ENCODE assay signal across 8 cellular contexts in the genomic region with DNA sequence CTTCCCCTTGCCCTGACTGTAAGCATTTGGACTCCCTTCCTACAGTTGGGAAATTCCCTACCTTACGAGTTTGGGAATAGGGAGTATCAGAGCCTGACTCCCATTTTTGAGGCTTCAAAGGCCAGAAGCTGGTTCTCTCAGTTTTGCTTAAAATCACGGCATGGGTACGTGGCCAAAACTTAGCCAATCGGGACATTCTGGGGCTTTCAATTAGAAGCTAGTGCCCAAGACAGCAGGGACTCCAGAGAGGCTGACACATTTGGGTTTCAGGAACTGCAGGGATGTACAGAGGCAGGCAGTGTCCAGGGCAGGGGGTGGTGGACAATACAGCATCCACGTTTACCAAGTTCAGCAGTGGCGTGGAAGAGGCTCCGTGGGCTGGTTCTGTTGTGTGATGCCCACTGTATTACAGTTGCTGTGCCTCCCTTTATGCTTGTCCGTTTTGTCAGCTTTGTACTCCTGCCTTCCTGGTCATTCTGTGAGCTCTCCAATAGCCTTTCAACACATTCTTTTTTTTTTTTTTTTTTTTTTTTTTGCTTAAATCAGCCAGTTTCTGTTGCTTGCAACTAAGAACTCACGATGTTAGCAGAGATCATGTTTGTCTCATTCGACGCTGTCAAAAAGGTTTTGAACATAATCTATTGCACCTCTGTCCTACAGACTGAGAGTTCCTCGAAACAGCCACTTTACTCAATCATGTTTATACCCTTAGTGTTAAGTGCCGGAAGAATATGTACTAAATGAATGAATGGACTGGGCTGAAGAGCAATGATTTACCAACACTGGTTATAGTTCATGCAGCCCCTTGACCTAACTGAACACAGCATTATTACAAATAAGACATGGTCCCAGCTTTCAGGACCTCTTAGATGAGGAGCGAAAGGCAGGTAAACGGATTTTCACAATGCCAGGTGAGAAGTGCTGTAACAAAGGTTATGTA. TPM values are rescaled to one million over a fixed set of nuclear protein-coding genes. Genes with fewer than 3 reads are reported as not detected.
DNase-seq lines count a peak whose midpoint lies in the region; ATAC-seq and TF ChIP-seq lines count a peak whose summit lies in the region.

No MANE protein-coding gene starts in this region.

- in situ Hi-C loops in G401 (cut with HindIII; ENCODE audit: low sequenced_read_pairs), result no loop called here

- POLR2A ChIA-PET in OCI-LY7 (lab: Charles Lee), result interaction anchor here (0.6 to 1.0 kb wide), 5 partner anchors 36 to 300 kb away, joined by 3 read pairs; no protein-coding TSS in a partner anchor

- H3K4me2 ChIP-seq in OCI-LY7 (ENCODE audit: low read length) (peak overlapping the region; percentile 89), trophoblast cell (ENCODE audit: low read length) (peak overlapping the region; percentile 98)

- peak overlapping the region; percentile 89 for H3K9ac ChIP-seq in trophoblast cell (ENCODE audit: low read length)

- H4K20me1 ChIP-seq in OCI-LY7 (ENCODE audit: insufficient read depth, low read length), result peaks cover 10% of the 10 kb centered on the region

- peak; percentile 36 for DNase-seq in G401 (ENCODE audit: low spot score)
- DNase-seq in OCI-LY7 (ENCODE audit: low spot score), result peak; percentile 13
- no peak for DNase-seq in epithelial cell of esophagus (ENCODE audit: low read depth)
- no peak for DNase-seq in trophoblast cell
- no peak for DNase-seq in NK-92 treated with Interleukin-12 subunit alpha and Interleukin-12 subunit beta, amount 100 ng/mL, for 24 hours (lab: John Stamatoyannopoulos, UW)

- TF ChIP-seq CTCF in OCI-LY7 (conservative IDR thresholded peaks at IDR 0.05; ENCODE audit: low read length), result no peak
- TF ChIP-seq CTCF in epithelial cell of esophagus (IDR thresholded peaks at IDR 0.05; ENCODE audit: insufficient read depth, low read depth, low read length, missing control alignments), result no peak

- no peak overlapping the region for H3K23ac ChIP-seq in trophoblast cell (ENCODE audit: low read length)

- H4K91ac ChIP-seq in trophoblast cell (ENCODE audit: low read depth, low read length), result no peak overlapping the region

- H4K12ac ChIP-seq in trophoblast cell (ENCODE audit: low read depth, low read length), result no peak overlapping the region

- BruUV-seq in OCI-LY7 (replicated peaks; lab: Mats Ljungman, UMichigan), result TSS peak; percentile 65

- no peaks in the 10 kb centered on the region for H3K9me2 ChIP-seq in OCI-LY7 (ENCODE audit: insufficient read depth, low read length)

- no peaks in the 10 kb centered on the region for H3K27me3 ChIP-seq in trophoblast cell (ENCODE audit: insufficient read depth, low read length)

- H3K4me3 ChIP-seq in OCI-LY7 (ENCODE audit: low read depth, low read length, poor library complexity, severe bottlenecking) (peak overlapping the region; percentile 84), epithelial cell of esophagus (ENCODE audit: low read length) (peak overlapping the region; percentile 95), trophoblast cell (ENCODE audit: low read depth, low read length) (peak overlapping the region; percentile 95)

- H3K36me3 ChIP-seq in OCI-LY7 (ENCODE audit: insufficient read depth, low read length) (peaks cover 36% of the 10 kb centered on the region), trophoblast cell (ENCODE audit: control insufficient read depth in 1 of 2, insufficient read depth in 2 of 2, low read length in 2 of 2) (peaks cover 0 to under 1% of the 10 kb centered on the region in 2 experiments)

- no peak overlapping the region for H4K8ac ChIP-seq in trophoblast cell (ENCODE audit: low read depth, low read length)

- H2BK120ac ChIP-seq in trophoblast cell (ENCODE audit: insufficient read depth, low read length, poor library complexity), result no peak overlapping the region

- intact Hi-C loops in OCI-LY7 (cut with micrococcal nuclease; ENCODE audit: unreplicated experiment), result loop anchor here (2.0 kb wide), 2 partner anchors 25 to 227 kb away; partner anchors contain the start of gene NOD1

- H2BK12ac ChIP-seq in trophoblast cell (ENCODE audit: low read length), result no peak overlapping the region

- H3K79me1 ChIP-seq in trophoblast cell (ENCODE audit: low read length), result peaks cover 11% of the 10 kb centered on the region

- H3K9me3 ChIP-seq in OCI-LY7 (ENCODE audit: low read length) (peaks cover 11% of the 10 kb centered on the region; the same call in 1 of the 2 replicates), trophoblast cell (ENCODE audit: insufficient read depth, low read depth, low read length) (peaks cover 2% of the 10 kb centered on the region)

- peaks cover 51% of the 10 kb centered on the region for H3K79me2 ChIP-seq in OCI-LY7 (ENCODE audit: insufficient read depth, low read depth, low read length)
- peaks cover 7% of the 10 kb centered on the region for H3K79me2 ChIP-seq in trophoblast cell (ENCODE audit: control insufficient read depth, insufficient read depth, low read length, poor library complexity)

- CTCF ChIA-PET in OCI-LY7 (lab: Charles Lee; ENCODE audit: unreplicated experiment), result no interaction called here

- no peak overlapping the region for H2AK5ac ChIP-seq in trophoblast cell (ENCODE audit: low read length)

- H3K4ac ChIP-seq in trophoblast cell (ENCODE audit: low read depth, low read length), result peak overlapping the region; percentile 84

- no CpG with 5 or more reads among the region's 15 CpGs for WGBS in trophoblast cell (ENCODE audit: extremely low coverage, insufficient coverage, insufficient read length)

- H2BK5ac ChIP-seq in trophoblast cell (ENCODE audit: low read depth, low read length, poor library complexity), result no peak overlapping the region

- no peak overlapping the region for H3K14ac ChIP-seq in trophoblast cell (ENCODE audit: low read length)

- H2AFZ ChIP-seq in OCI-LY7 (ENCODE audit: low read length) (peak overlapping the region; percentile 56; the same call in 1 of the 2 replicates), trophoblast cell (ENCODE audit: insufficient read depth, low read length, poor library complexity) (peak overlapping the region; percentile 71)

- peaks cover 22% of the 10 kb centered on the region for H3K4me1 ChIP-seq in OCI-LY7 (ENCODE audit: insufficient read depth, low read length, poor library complexity, severe bottlenecking)
- H3K4me1 ChIP-seq in trophoblast cell (ENCODE audit: control insufficient read depth in 1 of 2, insufficient read depth in 2 of 2, low read length in 2 of 2), result peaks cover 2 to 6% of the 10 kb centered on the region in 2 experiments

- no peak overlapping the region for H3K27ac ChIP-seq in OCI-LY7 (ENCODE audit: low read depth, low read length, poor library complexity, severe bottlenecking)
- H3K27ac ChIP-seq in trophoblast cell (ENCODE audit: low read depth, low read length), result no peak overlapping the region

- no peak overlapping the region for H3K18ac ChIP-seq in trophoblast cell (ENCODE audit: low read length)

- ATAC-seq in GM18519 (IDR thresholded peaks at IDR 0.05; ENCODE audit: low FRiP score, unreplicated experiment) (no peak), GM18858 (IDR thresholded peaks at IDR 0.05; ENCODE audit: unreplicated experiment) (no peak), GM21390 (IDR thresholded peaks at IDR 0.05; ENCODE audit: unreplicated experiment) (no peak)

RNA-seq across cellular contexts. Expression of gene GGCT, which starts 1.1 kb away (rescaled TPM):
- 59.2 and 89.5 TPM in 2 replicates for total RNA-seq in G401 (2014; rRNA removed; shearing (Covaris generic))
- 70.3 and 81.7 TPM in 2 replicates for total RNA-seq in OCI-LY7 (2014; rRNA removed; shearing (Covaris generic))
- 81.3 and 84.5 TPM in 2 replicates for total RNA-seq in OCI-LY7 (2022)
- 40.8 and 41.0 TPM in 2 replicates for polyA plus RNA-seq in trophoblast cell (2013)

RNA-seq across cellular contexts. Expression of gene NOD1, which starts 25.0 kb away (rescaled TPM):
- total RNA-seq in G401 (2014; rRNA removed; shearing (Covaris generic)), result 3.6 and 4.2 TPM in 2 replicates
- total RNA-seq in OCI-LY7 (2014; rRNA removed; shearing (Covaris generic)), result 8.4 and 9.5 TPM in 2 replicates
- total RNA-seq in OCI-LY7 (2022), result 10.3 and 11.9 TPM in 2 replicates
- 8.0 and 8.5 TPM in 2 replicates for polyA plus RNA-seq in trophoblast cell (2013)

Comparison
In these comparisons a context has a peak if more than half of its experiments do, and no peak if none do; other contexts are left out.
1. DNase-seq: peak in G401 (single experiment) and OCI-LY7 (single experiment); none in epithelial cell of esophagus (single experiment), trophoblast cell (0 of 2) and NK-92 treated with Interleukin-12 subunit alpha and Interleukin-12 subunit beta, amount 100 ng/mL, for 24 hours (single experiment).
2. Peak in every context shown above with its lines, with median percentiles within 50 percentile points of each other: H3K4me3 ChIP-seq.